In the genomic region with DNA sequence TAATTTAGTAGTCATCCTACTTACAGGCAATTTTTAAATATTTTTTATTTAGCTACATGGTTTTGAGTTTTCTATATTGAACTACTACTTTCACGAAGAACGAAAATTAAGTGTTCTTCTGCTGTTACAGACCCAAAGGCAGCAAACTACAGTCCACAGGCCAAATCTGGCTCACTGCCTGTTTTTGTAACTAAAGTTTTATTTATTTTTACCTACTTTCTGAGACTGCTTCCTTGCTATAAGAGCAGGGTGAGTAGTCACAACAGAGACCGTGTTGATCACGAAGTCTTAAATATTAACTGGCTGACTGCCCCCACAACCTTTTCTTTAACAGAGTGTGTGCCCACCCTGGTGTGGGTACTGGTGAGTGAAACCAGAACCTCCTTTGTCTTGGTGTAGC, we compare ENCODE assay signal across 26 cellular contexts.
"Had no signal": no experiment of that assay in that cellular context is flagged by ENCODE, and none has a peak within 500 bp of the region (broad histone marks: within the 10 kb centered on the region; RNA-seq: fewer than 3 reads in every experiment).

No MANE protein-coding gene starts in this region.

- FAIRE-seq: small intestine had no signal

- H3K79me2 ChIP-seq: parathyroid adenoma had no signal

- ATAC-seq: psoas muscle; right cardiac atrium; stimulated activated effector memory CD8-positive, alpha-beta T cell treated with anti-CD3 and anti-CD28 coated beads, Interleukin-12 subunit alpha, Interleukin-12 subunit beta, amount 100 ng/mL, for 72 hours; stimulated activated naive B cell treated with anti-CD40 and anti-IgM and Interleukin-4, amounts not matched to agents 10 μg/mL and 1 μg/mL and 100 μg/mL, for 72 hours had no signal

- H3K4me3 ChIP-seq: neural progenitor cell, ovary, psoas muscle, right lobe of liver, sigmoid colon, stomach, thoracic aorta, thyroid gland, tibial nerve, upper lobe of left lung, vagina had no signal

- H3K9me3 Mint-ChIP-seq: nephron; neural progenitor cell; stimulated activated effector memory CD8-positive, alpha-beta T cell treated with anti-CD3 and anti-CD28 coated beads, Interleukin-12 subunit alpha, Interleukin-12 subunit beta, amount 100 ng/mL, for 72 hours; stimulated activated naive B cell treated with anti-CD40 and anti-IgM and Interleukin-4, amounts not matched to agents 10 μg/mL and 1 μg/mL and 100 μg/mL, for 72 hours; stimulated activated naive CD8-positive, alpha-beta T cell treated with anti-CD3 and anti-CD28 coated beads, Interleukin-15, Interleukin-2, amounts not matched to agents 100 ng/mL and 50 ng/mL, for 24 hours had no signal

- H3K36me3 ChIP-seq: neural progenitor cell, ovary had no signal

- DNase-seq: occipital lobe; ovary; posterior cingulate gyrus; psoas muscle; right cardiac atrium; sigmoid colon; stimulated activated CD4-positive, alpha-beta T cell treated with anti-CD3 and anti-CD28 coated beads, Interleukin-15, amount 100 ng/mL, for 24 hours; stimulated activated CD4-positive, alpha-beta T cell treated with anti-CD3 and anti-CD28 coated beads, Interleukin-2, amount 100 ng/mL, for 24 hours; stimulated activated CD4-positive, alpha-beta T cell treated with anti-CD3 and anti-CD28 coated beads, Interleukin-2, amount 100 ng/mL, for 48 hours; stimulated activated CD4-positive, alpha-beta T cell treated with anti-CD3 and anti-CD28 coated beads, Interleukin-4, amount 100 ng/mL, for 24 hours; stimulated activated naive B cell treated with anti-CD40 and anti-IgM and Interleukin-4, amounts not matched to agents 10 μg/mL and 1 μg/mL and 100 μg/mL, for 72 hours; stimulated activated naive CD4-positive, alpha-beta T cell treated with Interleukin-2 at 50 U/mL for 16 hours; thyroid gland; upper lobe of left lung had no signal

- H3K27me3 Mint-ChIP-seq: progenitor cell of endocrine pancreas; stimulated activated naive B cell treated with anti-CD40 and anti-IgM and Interleukin-4, amounts not matched to agents 10 μg/mL and 1 μg/mL and 100 μg/mL, for 72 hours; stimulated activated naive CD8-positive, alpha-beta T cell treated with anti-CD3 and anti-CD28 coated beads, Interleukin-15, Interleukin-2, amounts not matched to agents 100 ng/mL and 50 ng/mL, for 24 hours had no signal

- H3K4me1 ChIP-seq: neural progenitor cell, parathyroid adenoma, psoas muscle, right lobe of liver, sigmoid colon, stomach, thyroid gland, tibial nerve, upper lobe of left lung, vagina had no signal

- H2AFZ ChIP-seq: neural progenitor cell, parathyroid adenoma had no signal

- H3K27ac ChIP-seq: neural progenitor cell, ovary, parathyroid adenoma, psoas muscle, right lobe of liver, sigmoid colon, stomach, thoracic aorta, thyroid gland, tibial nerve, upper lobe of left lung, vagina had no signal

- H3K9me3 ChIP-seq: ovary, psoas muscle, right lobe of liver, sigmoid colon, stomach, thoracic aorta, thyroid gland, tibial nerve, upper lobe of left lung, vagina had no signal

- H3K4me2 ChIP-seq: neural progenitor cell had no signal

- H3K27me3 ChIP-seq: neural progenitor cell, ovary, right lobe of liver, sigmoid colon, stomach, thyroid gland, tibial nerve, upper lobe of left lung, vagina had no signal

- H3K4me3 Mint-ChIP-seq: nephron; neural progenitor cell; stimulated activated effector memory CD8-positive, alpha-beta T cell treated with anti-CD3 and anti-CD28 coated beads, Interleukin-12 subunit alpha, Interleukin-12 subunit beta, amount 100 ng/mL, for 72 hours; stimulated activated naive B cell treated with anti-CD40 and anti-IgM and Interleukin-4, amounts not matched to agents 10 μg/mL and 1 μg/mL and 100 μg/mL, for 72 hours; stimulated activated naive CD8-positive, alpha-beta T cell treated with anti-CD3 and anti-CD28 coated beads, Interleukin-15, Interleukin-2, amounts not matched to agents 100 ng/mL and 50 ng/mL, for 24 hours had no signal

- H3K4me1 Mint-ChIP-seq: nephron, neural progenitor cell had no signal

- H3K9ac ChIP-seq: neural progenitor cell, parathyroid adenoma had no signal

- H3K27ac Mint-ChIP-seq: nephron; neural progenitor cell; progenitor cell of endocrine pancreas; stimulated activated effector memory CD8-positive, alpha-beta T cell treated with anti-CD3 and anti-CD28 coated beads, Interleukin-12 subunit alpha, Interleukin-12 subunit beta, amount 100 ng/mL, for 72 hours; stimulated activated naive B cell treated with anti-CD40 and anti-IgM and Interleukin-4, amounts not matched to agents 10 μg/mL and 1 μg/mL and 100 μg/mL, for 72 hours; stimulated activated naive CD8-positive, alpha-beta T cell treated with anti-CD3 and anti-CD28 coated beads, Interleukin-15, Interleukin-2, amounts not matched to agents 100 ng/mL and 50 ng/mL, for 24 hours had no signal
